7 cellular contexts compared by ENCODE assay signal in genomic region chr1:224012162-224012561, GRCh38.
A peak's percentile ranks its signal among the peaks of the same experiment; 100 is the strongest.
DNase-seq lines count a peak whose midpoint lies in the region; ATAC-seq, FAIRE-seq and TF ChIP-seq lines count a peak whose summit lies in the region.
"Not testable (repeated sequence)": the region's sequence is repeated elsewhere in the genome, so short reads cannot be mapped to it uniquely, and the experiment has no call there.

No MANE protein-coding gene starts in this region.

- H2BK20ac ChIP-seq in IMR-90 (ENCODE audit: low read depth, low read length): not testable (repeated sequence)

- H3K4me1 ChIP-seq in HUES48 (ENCODE audit: control insufficient read depth, insufficient read depth, low read length); IMR-90 (ENCODE audit: control insufficient read depth, insufficient read depth, low read length); GM12878 (ENCODE audit: control insufficient read depth, insufficient read depth, low read length); endodermal cell (ENCODE audit: control insufficient read depth, insufficient read depth, low read length); iPS-20b (ENCODE audit: insufficient read depth, low read length): not testable (repeated sequence)

- H3K9me3 ChIP-seq in HUES48 (ENCODE audit: control insufficient read depth, insufficient read depth, low read length): peaks cover 47% of the 10 kb centered on the region
- H3K9me3 ChIP-seq in IMR-90 (ENCODE audit: control insufficient read depth, insufficient read depth, low read length): peaks cover 18% of the 10 kb centered on the region
- H3K9me3 ChIP-seq in GM12878 (replicated peaks; ENCODE audit: control insufficient read depth, insufficient read depth, low read length): peaks cover 15% of the 10 kb centered on the region
- peaks cover 74% of the 10 kb centered on the region for H3K9me3 ChIP-seq in endodermal cell (ENCODE audit: control insufficient read depth, low read length)
- peaks cover 28% of the 10 kb centered on the region for H3K9me3 ChIP-seq in iPS-18c (ENCODE audit: control insufficient read depth, insufficient read depth, low read length)
- H3K9me3 ChIP-seq in iPS-20b (ENCODE audit: insufficient read depth, low read depth, low read length): peaks cover 52% of the 10 kb centered on the region

- not testable (repeated sequence) for H3K27ac ChIP-seq in HUES48 (ENCODE audit: low read depth, low read length); IMR-90 (ENCODE audit: insufficient read depth, low read length); GM12878 (ENCODE audit: control insufficient read depth, insufficient read depth); endodermal cell (ENCODE audit: low read depth, low read length); iPS-20b (ENCODE audit: low read length)

- H3K36me3 ChIP-seq in HUES48 (ENCODE audit: control insufficient read depth, insufficient read depth, low read length); IMR-90 (ENCODE audit: control insufficient read depth, insufficient read depth, low read length); GM12878 (ENCODE audit: control insufficient read depth in 2 of 2, insufficient read depth in 2 of 2, low read length in 1 of 2); endodermal cell (ENCODE audit: control insufficient read depth, insufficient read depth, low read length); iPS-20b (ENCODE audit: insufficient read depth, low read depth, low read length): not testable (repeated sequence)

- not testable (repeated sequence) for H3K27me3 ChIP-seq in HUES48 (ENCODE audit: control insufficient read depth, insufficient read depth, low read length); IMR-90 (ENCODE audit: control insufficient read depth, insufficient read depth, low read length); GM12878 (replicated peaks in 1 of 2; ENCODE audit: control insufficient read depth in 2 of 2, insufficient read depth in 2 of 2, low read length in 1 of 2); endodermal cell (ENCODE audit: control insufficient read depth, insufficient read depth, low read length, poor library complexity, severe bottlenecking); iPS-20b (ENCODE audit: insufficient read depth, low read length)

- not testable (repeated sequence) for H2BK15ac ChIP-seq in IMR-90 (ENCODE audit: low read depth, low read length)

- H4K91ac ChIP-seq in IMR-90 (ENCODE audit: insufficient read depth, low read depth, low read length): not testable (repeated sequence)

- H3K9me3 Mint-ChIP-seq in endodermal cell: peaks cover 16% of the 10 kb centered on the region

- SMC1A ChIA-PET in GM12878 (lab: Charles Lee; ENCODE audit: uncharacterized antibody, unreplicated experiment): not testable (repeated sequence)

- dilution Hi-C loops in IMR-90 (cut with HindIII; ENCODE audit: low sequenced_read_pairs, unreplicated experiment): not testable (repeated sequence)

- H4K5ac ChIP-seq in IMR-90 (ENCODE audit: low read depth, low read length): not testable (repeated sequence)

- H4K20me1 ChIP-seq in IMR-90 (ENCODE audit: insufficient read depth, low read length); GM12878 (ENCODE audit: control insufficient read depth, insufficient read depth): not testable (repeated sequence)

- H3K4me3 Mint-ChIP-seq in endodermal cell: not testable (repeated sequence)

- peak overlapping the region; percentile 48 for H2BK5ac ChIP-seq in IMR-90 (ENCODE audit: low read depth, low read length, poor library complexity, severe bottlenecking)

- H3K14ac ChIP-seq in IMR-90 (replicated peaks; ENCODE audit: low read depth, low read length): not testable (repeated sequence)

- H3K9me1 ChIP-seq in IMR-90 (ENCODE audit: insufficient read depth, low read length): not testable (repeated sequence)

- not testable (repeated sequence) for H3K56ac ChIP-seq in IMR-90 (ENCODE audit: extremely low read depth, insufficient read depth, low read length)

- H3K79me2 ChIP-seq in GM12878 (ENCODE audit: control insufficient read depth, insufficient read depth, low read length): not testable (repeated sequence)

- RAD21 ChIA-PET in GM12878 (lab: Charles Lee; ENCODE audit: unreplicated experiment): not testable (repeated sequence)

- DNase-seq in HEK293T (ENCODE audit: extremely low spot score); IMR-90; GM12878 (ENCODE audit: low read depth, low spot score); endodermal cell: not testable (repeated sequence)

- H3K27me3 Mint-ChIP-seq in endodermal cell (ENCODE audit: insufficient read depth): not testable (repeated sequence)

- CTCF ChIA-PET in HEK293T (lab: Yijun Ruan, JAX); IMR-90 (lab: Yijun Ruan, JAX); GM12878 (lab: Yijun Ruan, JAX): not testable (repeated sequence)

- H3K4me2 ChIP-seq in IMR-90 (ENCODE audit: low read depth, low read length); GM12878 (ENCODE audit: control insufficient read depth, insufficient read depth): not testable (repeated sequence)

- not testable (repeated sequence) for H2AFZ ChIP-seq in IMR-90 (replicated peaks; ENCODE audit: low read length, poor library complexity); GM12878 (ENCODE audit: control insufficient read depth, low read depth, low read length)

- H4K8ac ChIP-seq in IMR-90 (ENCODE audit: low read depth in 2 of 2, low read length in 2 of 2): not testable (repeated sequence)

- not testable (repeated sequence) for H3K27ac Mint-ChIP-seq in endodermal cell

- not testable (repeated sequence) for TF ChIP-seq EP300 in GM12878 (IDR thresholded peaks at IDR 0.05; ENCODE audit: borderline replicate concordance in 1 of 2, control insufficient read depth in 1 of 2, low read depth in 2 of 2, low read length in 2 of 2)

- peak overlapping the region; percentile 33; the same call in 1 of the 2 replicates for H3K4me3 ChIP-seq in HUES48 (ENCODE audit: low read depth, low read length)
- H3K4me3 ChIP-seq in IMR-90 (ENCODE audit: insufficient read depth, low read depth, low read length); GM12878: not testable (repeated sequence)
- peak overlapping the region; percentile 71 for H3K4me3 ChIP-seq in endodermal cell (ENCODE audit: low read length)
- peak overlapping the region; percentile 20; the same call in 1 of the 2 replicates for H3K4me3 ChIP-seq in iPS-18c (ENCODE audit: insufficient read depth, low read depth, low read length)
- peak overlapping the region; percentile 11; the same call in 1 of the 2 replicates for H3K4me3 ChIP-seq in iPS-20b (ENCODE audit: low read length)

- not testable (repeated sequence) for H3K4me1 Mint-ChIP-seq in endodermal cell

- ATAC-seq in IMR-90 (ENCODE audit: low read depth); GM12878: not testable (repeated sequence)

- not testable (repeated sequence) for TF ChIP-seq CTCF in IMR-90 (conservative IDR thresholded peaks at IDR 0.05; ENCODE audit: low read depth, low read length); GM12878 (IDR thresholded peaks at IDR 0.05 in 2 of 3, conservative IDR thresholded peaks at IDR 0.05 in 1 of 3; ENCODE audit: control insufficient read depth in 2 of 3, extremely low read depth in 1 of 3, insufficient read depth in 1 of 3, low read depth in 3 of 3, low read length in 3 of 3); endodermal cell (conservative IDR thresholded peaks at IDR 0.05)

- not testable (repeated sequence) for BruUV-seq in IMR-90 (replicated peaks; lab: Mats Ljungman, UMichigan); GM12878 (replicated peaks; lab: Mats Ljungman, UMichigan)

- TF ChIP-seq POLR2A in IMR-90 (IDR thresholded peaks at IDR 0.05; ENCODE audit: low read depth, low read length); GM12878 (IDR thresholded peaks at IDR 0.05; ENCODE audit: low read depth, low read length): not testable (repeated sequence)

- H3K23ac ChIP-seq in IMR-90 (ENCODE audit: low read depth, low read length): not testable (repeated sequence)

- peaks cover 23% of the 10 kb centered on the region for H3K36me3 Mint-ChIP-seq in endodermal cell (ENCODE audit: low read depth)

- H2AK5ac ChIP-seq in IMR-90 (ENCODE audit: low read depth, low read length): not testable (repeated sequence)

- in situ Hi-C loops in IMR-90 (cut with MboI; ENCODE audit: low sequenced_read_pairs); GM12878 (cut with MboI): not testable (repeated sequence)

- POLR2A ChIA-PET in HEK293T (lab: Yijun Ruan, JAX); IMR-90 (lab: Charles Lee; ENCODE audit: unreplicated experiment); GM12878 (lab: Charles Lee): not testable (repeated sequence)

- TF ChIP-seq RAD21 in IMR-90 (IDR thresholded peaks at IDR 0.05; ENCODE audit: low read length); GM12878 (IDR thresholded peaks at IDR 0.05; ENCODE audit: insufficient read depth, low read depth, low read length): not testable (repeated sequence)

- H3K4ac ChIP-seq in IMR-90 (ENCODE audit: low read depth, low read length): not testable (repeated sequence)

- H3K9ac ChIP-seq in HUES48 (ENCODE audit: low read depth, low read length); IMR-90 (ENCODE audit: low read depth, low read length); GM12878 (ENCODE audit: control insufficient read depth, insufficient read depth, low read length); endodermal cell (ENCODE audit: extremely low read depth, low read length, poor library complexity, severe bottlenecking); iPS-20b (ENCODE audit: low read depth, low read length): not testable (repeated sequence)

- H3K18ac ChIP-seq in IMR-90 (ENCODE audit: low read depth, low read length): not testable (repeated sequence)

- not testable (repeated sequence) for H2BK120ac ChIP-seq in IMR-90 (ENCODE audit: low read depth, low read length)

- intact Hi-C loops in IMR-90 (cut with micrococcal nuclease); GM12878 (cut with micrococcal nuclease; ENCODE audit: unreplicated experiment): not testable (repeated sequence)

- H3K79me1 ChIP-seq in IMR-90 (ENCODE audit: low read depth in 1 of 2, low read length in 2 of 2): not testable (repeated sequence)

- 90% methylated on average over 12 of the region's 15 CpGs; no CpG with 5 or more reads in 1 of the 2 experiments for WGBS in IMR-90 (ENCODE audit: extremely low coverage in 2 of 2, insufficient read length in 1 of 2), 2 experiments
- 74% methylated on average over 15 of the region's 15 CpGs for WGBS in GM12878 (ENCODE audit: insufficient coverage, insufficient replicate concordance, low lambda C conversion rate, missing lambda C conversion rate)
- 79 to 85% methylated on average over 15 of the region's 15 CpGs for WGBS in endodermal cell (ENCODE audit: insufficient coverage in 1 of 2, insufficient read length in 1 of 2), 2 experiments

- H2AK9ac ChIP-seq in IMR-90 (replicated peaks; ENCODE audit: low read depth, low read length, poor library complexity): not testable (repeated sequence)

- not testable (repeated sequence) for FAIRE-seq in GM12878 (lab: Jason Lieb, UNC)
